ENCODE assay signal across 22 cellular contexts in genomic region chr10:106682175-106682574, GRCh38.
DNase-seq lines count a peak whose midpoint lies in the region; ATAC-seq and TF ChIP-seq lines count a peak whose summit lies in the region.
"Had no signal": no experiment of that assay in that cellular context is flagged by ENCODE, and none has a peak within 500 bp of the region (broad histone marks: within the 10 kb centered on the region; RNA-seq: fewer than 3 reads in every experiment).

No MANE protein-coding gene starts in this region.

- H3K27ac Mint-ChIP-seq in naive thymus-derived CD4-positive, alpha-beta T cell = no peak overlapping the region
- H3K27ac Mint-ChIP-seq: CD8-positive, alpha-beta T cell; stimulated activated naive CD8-positive, alpha-beta T cell treated with anti-CD3 and anti-CD28 coated beads, Interleukin-15, Interleukin-2, amounts not matched to agents 100 ng/mL and 50 ng/mL, for 24 hours had no signal

- H3K4me3 Mint-ChIP-seq in naive thymus-derived CD4-positive, alpha-beta T cell = no peak overlapping the region
- H3K4me3 Mint-ChIP-seq: CD8-positive, alpha-beta T cell; stimulated activated naive CD8-positive, alpha-beta T cell treated with anti-CD3 and anti-CD28 coated beads, Interleukin-15, Interleukin-2, amounts not matched to agents 100 ng/mL and 50 ng/mL, for 24 hours had no signal

- H3K27ac ChIP-seq in heart left ventricle = no peak overlapping the region
- H3K27ac ChIP-seq in left ventricle myocardium inferior (replicated peaks) = no peak overlapping the region
- H3K27ac ChIP-seq in foreskin keratinocyte = no peak overlapping the region
- no peak overlapping the region for H3K27ac ChIP-seq in naive thymus-derived CD4-positive, alpha-beta T cell (ENCODE audit: low read depth, low read length)
- H3K27ac ChIP-seq: upper lobe of right lung had no signal

- H3K9me3 Mint-ChIP-seq in naive thymus-derived CD4-positive, alpha-beta T cell = peaks cover 0 to 4% (median under 1%) of the 10 kb centered on the region in 11 donors
- H3K9me3 Mint-ChIP-seq: CD8-positive, alpha-beta T cell; stimulated activated naive CD8-positive, alpha-beta T cell treated with anti-CD3 and anti-CD28 coated beads, Interleukin-15, Interleukin-2, amounts not matched to agents 100 ng/mL and 50 ng/mL, for 24 hours had no signal

- H3K9ac ChIP-seq in adipocyte (ENCODE audit: low read length) = no peak overlapping the region

- no peaks in the 10 kb centered on the region for H3K27me3 ChIP-seq in heart left ventricle
- H3K27me3 ChIP-seq in left ventricle myocardium inferior (ENCODE audit: low read depth) = no peaks in the 10 kb centered on the region
- H3K27me3 ChIP-seq in adipocyte (replicated peaks; ENCODE audit: control insufficient read depth, insufficient read depth, low read length) = no peaks in the 10 kb centered on the region
- no peaks in the 10 kb centered on the region for H3K27me3 ChIP-seq in foreskin keratinocyte
- no peaks in the 10 kb centered on the region for H3K27me3 ChIP-seq in naive thymus-derived CD4-positive, alpha-beta T cell (ENCODE audit: control insufficient read depth in 2 of 2, insufficient read depth in 2 of 2, low read length in 2 of 2)
- H3K27me3 ChIP-seq: upper lobe of right lung had no signal

- H3K4me1 ChIP-seq in heart left ventricle = peaks cover 0 to 7% (median 0%) of the 10 kb centered on the region in 12 donors
- no peaks in the 10 kb centered on the region for H3K4me1 ChIP-seq in left ventricle myocardium inferior
- H3K4me1 ChIP-seq in adipocyte (ENCODE audit: control insufficient read depth, insufficient read depth, low read length) = no peaks in the 10 kb centered on the region
- no peaks in the 10 kb centered on the region for H3K4me1 ChIP-seq in foreskin keratinocyte
- H3K4me1 ChIP-seq in naive thymus-derived CD4-positive, alpha-beta T cell (ENCODE audit: control insufficient read depth in 2 of 2, insufficient read depth in 2 of 2, low read length in 2 of 2) = no peaks in the 10 kb centered on the region
- H3K4me1 ChIP-seq: upper lobe of right lung had no signal

- H3K9me3 ChIP-seq in heart left ventricle (peaks cover 0 to 4% (median 0%) of the 10 kb centered on the region in 12 donors), left ventricle myocardium inferior (replicated peaks) (peaks cover under 1% of the 10 kb centered on the region), adipocyte (ENCODE audit: control insufficient read depth, low read length) (no peaks in the 10 kb centered on the region)
- H3K9me3 ChIP-seq in naive thymus-derived CD4-positive, alpha-beta T cell (ENCODE audit: control insufficient read depth in 2 of 3, low read length in 3 of 3) = no peaks in the 10 kb centered on the region
- H3K9me3 ChIP-seq: upper lobe of right lung had no signal

- H3K4me3 ChIP-seq in heart left ventricle = no peak overlapping the region
- no peak overlapping the region for H3K4me3 ChIP-seq in left ventricle myocardium inferior
- no peak overlapping the region for H3K4me3 ChIP-seq in adipocyte (ENCODE audit: low read length)
- H3K4me3 ChIP-seq in naive thymus-derived CD4-positive, alpha-beta T cell (ENCODE audit: low read length) = no peak overlapping the region
- H3K4me3 ChIP-seq: upper lobe of right lung had no signal

- H3K27me3 Mint-ChIP-seq in naive thymus-derived CD4-positive, alpha-beta T cell = no peaks in the 10 kb centered on the region
- H3K27me3 Mint-ChIP-seq: stimulated activated naive CD8-positive, alpha-beta T cell treated with anti-CD3 and anti-CD28 coated beads, Interleukin-15, Interleukin-2, amounts not matched to agents 100 ng/mL and 50 ng/mL, for 24 hours had no signal

- H3K36me3 ChIP-seq in heart left ventricle (no peaks in the 10 kb centered on the region), left ventricle myocardium inferior (no peaks in the 10 kb centered on the region), adipocyte (ENCODE audit: control insufficient read depth, insufficient read depth, low read length, severe bottlenecking) (no peaks in the 10 kb centered on the region)
- no peaks in the 10 kb centered on the region for H3K36me3 ChIP-seq in naive thymus-derived CD4-positive, alpha-beta T cell (ENCODE audit: control insufficient read depth in 2 of 3, insufficient read depth in 3 of 3, low read length in 3 of 3)
- H3K36me3 ChIP-seq: upper lobe of right lung had no signal

- no peaks in the 10 kb centered on the region for H3K4me1 Mint-ChIP-seq in naive thymus-derived CD4-positive, alpha-beta T cell

- no peaks in the 10 kb centered on the region for H3K36me3 Mint-ChIP-seq in naive thymus-derived CD4-positive, alpha-beta T cell
- H3K36me3 Mint-ChIP-seq: CD8-positive, alpha-beta T cell had no signal

- intact Hi-C loops in heart left ventricle (cut with DNase I) = loop anchor here in 6 of 10 donors (1.0 to 5.0 kb wide), 5 partner anchors 53 to 730 kb away; no protein-coding TSS in a partner anchor
- intact Hi-C loops in left ventricle myocardium inferior (cut with micrococcal nuclease) = no loop called here
- intact Hi-C loops in naive thymus-derived CD4-positive, alpha-beta T cell (cut with micrococcal nuclease) = no loop called here

- CTCF ChIA-PET in naive thymus-derived CD4-positive, alpha-beta T cell (lab: Charles Lee) = no interaction called here

- TF ChIP-seq POLR2A in heart left ventricle (IDR thresholded peaks at IDR 0.05) = no peak

- ATAC-seq in heart left ventricle = no peak
- no peak for ATAC-seq in foreskin keratinocyte
- ATAC-seq in naive thymus-derived CD4-positive, alpha-beta T cell = no peak
- ATAC-seq: CD8-positive, alpha-beta T cell; upper lobe of right lung had no signal

- POLR2A ChIA-PET in naive thymus-derived CD4-positive, alpha-beta T cell (lab: Charles Lee) = no interaction called here

- peak in 7 of 12 donors; percentile 17 to 41 (median 31) for TF ChIP-seq CTCF in heart left ventricle (IDR thresholded peaks at IDR 0.05)
- TF ChIP-seq CTCF in left ventricle myocardium inferior (IDR thresholded peaks at IDR 0.05; ENCODE audit: borderline replicate concordance) = no peak
- TF ChIP-seq CTCF in foreskin keratinocyte (conservative IDR thresholded peaks at IDR 0.05) = peak; percentile 52

- no peak for DNase-seq in heart left ventricle
- no peak for DNase-seq in left ventricle myocardium inferior
- peak; percentile 80 for DNase-seq in adipocyte (ENCODE audit: low read depth)
- DNase-seq in foreskin keratinocyte = peak in 1 of 2 donors; percentile 7
- no peak for DNase-seq in activated CD8-positive, alpha-beta memory T cell treated with anti-CD3 and anti-CD28 coated beads for 24 hours
- no peak for DNase-seq in naive thymus-derived CD4-positive, alpha-beta T cell
- DNase-seq in NCI-H2107 treated with DMSO at 0.1 percent for 48 hours (lab: John Stamatoyannopoulos, UW; ENCODE audit: unreplicated experiment) = no peak
- DNase-seq in effector CD4-positive, alpha-beta T cell = no peak
- DNase-seq: ACHN; activated gamma-delta T cell; anterior cingulate cortex; CD8-positive, alpha-beta T cell; dermis blood vessel endothelial cell; DMS79 treated with DMSO at 0.1 percent for 48 hours; erythroblast; HCEC 1CT; mesendoderm; NCI-H1694 treated with DMSO at 0.1 percent for 48 hours; NCI-H524; T-helper 9 cell; upper lobe of right lung had no signal

Comparison
In these comparisons a context has a peak if more than half of its experiments do, and no peak if none do; other contexts are left out.
1. intact Hi-C loops: an anchor here in heart left ventricle (1.0 to 5.0 kb wide); none called in left ventricle myocardium inferior and naive thymus-derived CD4-positive, alpha-beta T cell.